In genomic region chr17:58039975-58040374, GRCh38 we compare ENCODE assay signal across 28 cellular contexts.
"Had no signal": no experiment of that assay in that cellular context is flagged by ENCODE, and none has a peak within 500 bp of the region (broad histone marks: within the 10 kb centered on the region; RNA-seq: fewer than 3 reads in every experiment).

No MANE protein-coding gene starts in this region.

- ATAC-seq: activated T-cell treated with anti-CD3 and anti-CD28 coated beads, Interleukin-2, amount 50 U/mL, for 4 hours; PC-3; Right ventricle myocardium inferior had no signal

- H3K9ac ChIP-seq: KMS-11 had no signal

- FAIRE-seq: astrocyte, TTC549 had no signal

- H3K27ac ChIP-seq: KMS-11, SK-N-MC had no signal

- H3K4me3 ChIP-seq: SK-N-MC had no signal

- H3K4me2 ChIP-seq: KMS-11 had no signal

- DNase-seq: activated B cell treated with CpG ODN at 0.5 μM for 24 hours; activated CD4-positive, alpha-beta memory T cell treated with anti-CD3 and anti-CD28 coated beads for 36 hours; activated CD4-positive, alpha-beta T cell treated with anti-CD3 and anti-CD28 coated beads, Interleukin-2, amount 10 ng/mL, durations not matched to agents 7 days and 5 days; activated CD8-positive, alpha-beta memory T cell treated with anti-CD3 and anti-CD28 coated beads for 24 hours; activated gamma-delta T cell; activated naive CD4-positive, alpha-beta T cell treated with anti-CD3 and anti-CD28 coated beads for 36 hours; activated T-cell treated with anti-CD3 and anti-CD28 coated beads, Interleukin-2, amount 50 U/mL, for 4 hours; amygdala; caudate nucleus; NCI-H1092; NCI-H1417 treated with DMSO at 0.1 percent for 48 hours; NCI-H1694; NCI-H2029; NCI-H2107; NCI-H2171 treated with DMSO at 0.1 percent for 48 hours; NCI-H226; NCI-H510A; NCI-H526 treated with DMSO at 0.1 percent for 48 hours; NK-92 treated with Interleukin-12 subunit alpha and Interleukin-12 subunit beta, amount 100 ng/mL, for 24 hours; PC-3; T-cell; T-helper 2 cell; T1000 had no signal
